1 cellular context compared by ENCODE assay signal in the genomic region with DNA sequence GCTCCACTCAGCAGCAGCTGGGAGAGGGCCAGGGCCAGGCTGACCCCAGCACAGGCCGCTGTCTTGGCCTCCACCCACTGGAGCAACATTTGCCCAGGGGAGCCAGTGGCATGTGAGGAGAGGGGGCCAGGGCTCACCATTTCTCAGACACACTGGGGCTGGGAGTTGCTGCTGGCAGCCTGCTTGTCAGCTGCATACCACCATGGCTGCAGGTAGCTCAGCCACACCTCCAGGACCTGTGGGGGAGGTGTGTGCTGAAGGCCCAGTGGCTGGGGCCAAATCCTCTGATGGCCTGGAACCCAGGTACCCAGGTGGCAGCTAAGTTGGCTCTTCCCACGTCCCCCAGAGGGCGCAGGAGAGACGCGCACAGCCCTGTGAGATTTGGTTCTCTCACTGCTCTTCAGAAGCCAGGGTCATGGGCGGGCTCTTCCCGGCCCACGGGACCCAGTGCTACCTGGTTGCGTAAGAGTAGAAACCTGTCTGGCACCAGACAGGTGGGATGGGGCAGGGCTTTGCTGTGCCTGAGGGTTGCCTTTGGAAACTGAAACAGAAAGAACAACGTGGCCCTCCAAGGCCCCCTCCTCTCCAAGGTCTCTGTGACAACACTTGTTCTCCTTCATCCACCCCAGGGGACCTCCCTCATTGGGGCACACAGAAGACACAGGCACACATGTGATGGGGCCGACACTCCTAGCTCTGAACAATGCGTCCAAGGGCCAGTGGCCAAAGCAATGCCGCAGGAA.
TF ChIP-seq lines count a peak whose summit lies in the region.

No MANE protein-coding gene starts in this region.

TF ChIP-seq in K562, 482 proteins besides CTCF, POLR2A, EP300 and RAD21 (continued from another document):
- TF ChIP-seq, protein P1, sequence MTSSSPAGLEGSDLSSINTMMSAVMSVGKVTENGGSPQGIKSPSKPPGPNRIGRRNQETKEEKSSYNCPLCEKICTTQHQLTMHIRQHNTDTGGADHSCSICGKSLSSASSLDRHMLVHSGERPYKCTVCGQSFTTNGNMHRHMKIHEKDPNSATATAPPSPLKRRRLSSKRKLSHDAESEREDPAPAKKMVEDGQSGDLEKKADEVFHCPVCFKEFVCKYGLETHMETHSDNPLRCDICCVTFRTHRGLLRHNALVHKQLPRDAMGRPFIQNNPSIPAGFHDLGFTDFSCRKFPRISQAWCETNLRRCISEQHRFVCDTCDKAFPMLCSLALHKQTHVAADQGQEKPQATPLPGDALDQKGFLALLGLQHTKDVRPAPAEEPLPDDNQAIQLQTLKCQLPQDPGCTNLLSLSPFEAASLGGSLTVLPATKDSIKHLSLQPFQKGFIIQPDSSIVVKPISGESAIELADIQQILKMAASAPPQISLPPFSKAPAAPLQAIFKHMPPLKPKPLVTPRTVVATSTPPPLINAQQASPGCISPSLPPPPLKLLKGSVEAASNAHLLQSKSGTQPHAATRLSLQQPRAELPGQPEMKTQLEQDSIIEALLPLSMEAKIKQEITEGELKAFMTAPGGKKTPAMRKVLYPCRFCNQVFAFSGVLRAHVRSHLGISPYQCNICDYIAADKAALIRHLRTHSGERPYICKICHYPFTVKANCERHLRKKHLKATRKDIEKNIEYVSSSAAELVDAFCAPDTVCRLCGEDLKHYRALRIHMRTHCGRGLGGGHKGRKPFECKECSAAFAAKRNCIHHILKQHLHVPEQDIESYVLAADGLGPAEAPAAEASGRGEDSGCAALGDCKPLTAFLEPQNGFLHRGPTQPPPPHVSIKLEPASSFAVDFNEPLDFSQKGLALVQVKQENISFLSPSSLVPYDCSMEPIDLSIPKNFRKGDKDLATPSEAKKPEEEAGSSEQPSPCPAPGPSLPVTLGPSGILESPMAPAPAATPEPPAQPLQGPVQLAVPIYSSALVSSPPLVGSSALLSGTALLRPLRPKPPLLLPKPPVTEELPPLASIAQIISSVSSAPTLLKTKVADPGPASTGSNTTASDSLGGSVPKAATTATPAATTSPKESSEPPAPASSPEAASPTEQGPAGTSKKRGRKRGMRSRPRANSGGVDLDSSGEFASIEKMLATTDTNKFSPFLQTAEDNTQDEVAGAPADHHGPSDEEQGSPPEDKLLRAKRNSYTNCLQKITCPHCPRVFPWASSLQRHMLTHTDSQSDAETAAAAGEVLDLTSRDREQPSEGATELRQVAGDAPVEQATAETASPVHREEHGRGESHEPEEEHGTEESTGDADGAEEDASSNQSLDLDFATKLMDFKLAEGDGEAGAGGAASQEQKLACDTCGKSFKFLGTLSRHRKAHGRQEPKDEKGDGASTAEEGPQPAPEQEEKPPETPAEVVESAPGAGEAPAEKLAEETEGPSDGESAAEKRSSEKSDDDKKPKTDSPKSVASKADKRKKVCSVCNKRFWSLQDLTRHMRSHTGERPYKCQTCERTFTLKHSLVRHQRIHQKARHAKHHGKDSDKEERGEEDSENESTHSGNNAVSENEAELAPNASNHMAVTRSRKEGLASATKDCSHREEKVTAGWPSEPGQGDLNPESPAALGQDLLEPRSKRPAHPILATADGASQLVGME (CRISPR knock-in tag; IDR thresholded peaks at IDR 0.05) = peak; percentile 82; the same call in 1 of the 2 replicates
- TF ChIP-seq TCF7 (IDR thresholded peaks at IDR 0.05; ENCODE audit: borderline replicate concordance) = peak; percentile 74
- peak; percentile 70 for TF ChIP-seq CREM (IDR thresholded peaks at IDR 0.05; ENCODE audit: low read depth)
- peak; percentile 62; the same call in 1 of the 2 replicates for TF ChIP-seq ZNF41 (CRISPR knock-in tag; conservative IDR thresholded peaks at IDR 0.05)
- no peak for TF ChIP-seq ILK (tag; IDR thresholded peaks at IDR 0.05; ENCODE audit: borderline replicate concordance, low read depth)
- TF ChIP-seq ZNF561 (CRISPR knock-in tag; conservative IDR thresholded peaks at IDR 0.05) = peak; percentile 68; the same call in 1 of the 2 replicates
- TF ChIP-seq, protein P2, sequence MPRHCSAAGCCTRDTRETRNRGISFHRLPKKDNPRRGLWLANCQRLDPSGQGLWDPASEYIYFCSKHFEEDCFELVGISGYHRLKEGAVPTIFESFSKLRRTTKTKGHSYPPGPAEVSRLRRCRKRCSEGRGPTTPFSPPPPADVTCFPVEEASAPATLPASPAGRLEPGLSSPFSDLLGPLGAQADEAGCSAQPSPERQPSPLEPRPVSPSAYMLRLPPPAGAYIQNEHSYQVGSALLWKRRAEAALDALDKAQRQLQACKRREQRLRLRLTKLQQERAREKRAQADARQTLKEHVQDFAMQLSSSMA (CRISPR knock-in tag; IDR thresholded peaks at IDR 0.05) = no peak
- TF ChIP-seq ZNF12 (CRISPR knock-in tag; IDR thresholded peaks at IDR 0.05) = 0 out of 2 replicates have a peak, but pooled peaks have one; percentile 67
- TF ChIP-seq, protein P3, sequence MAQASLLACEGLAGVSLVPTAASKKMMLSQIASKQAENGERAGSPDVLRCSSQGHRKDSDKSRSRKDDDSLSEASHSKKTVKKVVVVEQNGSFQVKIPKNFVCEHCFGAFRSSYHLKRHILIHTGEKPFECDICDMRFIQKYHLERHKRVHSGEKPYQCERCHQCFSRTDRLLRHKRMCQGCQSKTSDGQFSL (CRISPR knock-in tag; IDR thresholded peaks at IDR 0.05) = peak; percentile 72; the same call in 1 of the 2 replicates
- TF ChIP-seq, protein P3 (tag; IDR thresholded peaks at IDR 0.05) = no peak
- peak; percentile 72; the same call in 1 of the 2 replicates for TF ChIP-seq KLF16 (IDR thresholded peaks at IDR 0.05)
- TF ChIP-seq HDGF (IDR thresholded peaks at IDR 0.05) = peak; percentile 86
- TF ChIP-seq CBFB (CRISPR knock-in tag; IDR thresholded peaks at IDR 0.05) = peak; percentile 55; the same call in 1 of the 2 replicates
- TF ChIP-seq GTF2F1 (IDR thresholded peaks at IDR 0.05; ENCODE audit: low read depth, low read length) = peak; percentile 87
- TF ChIP-seq, protein P4, sequence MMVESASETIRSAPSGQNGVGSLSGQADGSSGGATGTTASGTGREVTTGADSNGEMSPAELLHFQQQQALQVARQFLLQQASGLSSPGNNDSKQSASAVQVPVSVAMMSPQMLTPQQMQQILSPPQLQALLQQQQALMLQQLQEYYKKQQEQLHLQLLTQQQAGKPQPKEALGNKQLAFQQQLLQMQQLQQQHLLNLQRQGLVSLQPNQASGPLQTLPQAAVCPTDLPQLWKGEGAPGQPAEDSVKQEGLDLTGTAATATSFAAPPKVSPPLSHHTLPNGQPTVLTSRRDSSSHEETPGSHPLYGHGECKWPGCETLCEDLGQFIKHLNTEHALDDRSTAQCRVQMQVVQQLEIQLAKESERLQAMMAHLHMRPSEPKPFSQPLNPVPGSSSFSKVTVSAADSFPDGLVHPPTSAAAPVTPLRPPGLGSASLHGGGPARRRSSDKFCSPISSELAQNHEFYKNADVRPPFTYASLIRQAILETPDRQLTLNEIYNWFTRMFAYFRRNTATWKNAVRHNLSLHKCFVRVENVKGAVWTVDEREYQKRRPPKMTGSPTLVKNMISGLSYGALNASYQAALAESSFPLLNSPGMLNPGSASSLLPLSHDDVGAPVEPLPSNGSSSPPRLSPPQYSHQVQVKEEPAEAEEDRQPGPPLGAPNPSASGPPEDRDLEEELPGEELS (CRISPR knock-in tag; IDR thresholded peaks at IDR 0.05; ENCODE audit: borderline replicate concordance) = no peak
- no peak for TF ChIP-seq MEIS2 (IDR thresholded peaks at IDR 0.05; ENCODE audit: partially characterized antibody)
- peak; percentile 78 for TF ChIP-seq HDAC8 (tag; IDR thresholded peaks at IDR 0.05)
- TF ChIP-seq, protein P5, sequence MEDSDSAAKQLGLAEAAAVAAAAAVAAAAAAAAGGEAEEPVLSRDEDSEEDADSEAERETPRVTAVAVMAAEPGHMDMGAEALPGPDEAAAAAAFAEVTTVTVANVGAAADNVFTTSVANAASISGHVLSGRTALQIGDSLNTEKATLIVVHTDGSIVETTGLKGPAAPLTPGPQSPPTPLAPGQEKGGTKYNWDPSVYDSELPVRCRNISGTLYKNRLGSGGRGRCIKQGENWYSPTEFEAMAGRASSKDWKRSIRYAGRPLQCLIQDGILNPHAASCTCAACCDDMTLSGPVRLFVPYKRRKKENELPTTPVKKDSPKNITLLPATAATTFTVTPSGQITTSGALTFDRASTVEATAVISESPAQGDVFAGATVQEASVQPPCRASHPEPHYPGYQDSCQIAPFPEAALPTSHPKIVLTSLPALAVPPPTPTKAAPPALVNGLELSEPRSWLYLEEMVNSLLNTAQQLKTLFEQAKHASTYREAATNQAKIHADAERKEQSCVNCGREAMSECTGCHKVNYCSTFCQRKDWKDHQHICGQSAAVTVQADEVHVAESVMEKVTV (CRISPR knock-in tag; IDR thresholded peaks at IDR 0.05) = no peak
- TF ChIP-seq TGIF2 (CRISPR knock-in tag; IDR thresholded peaks at IDR 0.05) = no peak
- peak; percentile 100 for TF ChIP-seq SMC3 (conservative IDR thresholded peaks at IDR 0.05; ENCODE audit: insufficient read depth, low read depth, low read length)
- TF ChIP-seq NONO (IDR thresholded peaks at IDR 0.05; ENCODE audit: low read depth in 2 of 2, low read length in 1 of 2) = peak in 1 of 2 experiments; percentile 76; a peak in 2 of 4 replicates
- TF ChIP-seq, protein P6, sequence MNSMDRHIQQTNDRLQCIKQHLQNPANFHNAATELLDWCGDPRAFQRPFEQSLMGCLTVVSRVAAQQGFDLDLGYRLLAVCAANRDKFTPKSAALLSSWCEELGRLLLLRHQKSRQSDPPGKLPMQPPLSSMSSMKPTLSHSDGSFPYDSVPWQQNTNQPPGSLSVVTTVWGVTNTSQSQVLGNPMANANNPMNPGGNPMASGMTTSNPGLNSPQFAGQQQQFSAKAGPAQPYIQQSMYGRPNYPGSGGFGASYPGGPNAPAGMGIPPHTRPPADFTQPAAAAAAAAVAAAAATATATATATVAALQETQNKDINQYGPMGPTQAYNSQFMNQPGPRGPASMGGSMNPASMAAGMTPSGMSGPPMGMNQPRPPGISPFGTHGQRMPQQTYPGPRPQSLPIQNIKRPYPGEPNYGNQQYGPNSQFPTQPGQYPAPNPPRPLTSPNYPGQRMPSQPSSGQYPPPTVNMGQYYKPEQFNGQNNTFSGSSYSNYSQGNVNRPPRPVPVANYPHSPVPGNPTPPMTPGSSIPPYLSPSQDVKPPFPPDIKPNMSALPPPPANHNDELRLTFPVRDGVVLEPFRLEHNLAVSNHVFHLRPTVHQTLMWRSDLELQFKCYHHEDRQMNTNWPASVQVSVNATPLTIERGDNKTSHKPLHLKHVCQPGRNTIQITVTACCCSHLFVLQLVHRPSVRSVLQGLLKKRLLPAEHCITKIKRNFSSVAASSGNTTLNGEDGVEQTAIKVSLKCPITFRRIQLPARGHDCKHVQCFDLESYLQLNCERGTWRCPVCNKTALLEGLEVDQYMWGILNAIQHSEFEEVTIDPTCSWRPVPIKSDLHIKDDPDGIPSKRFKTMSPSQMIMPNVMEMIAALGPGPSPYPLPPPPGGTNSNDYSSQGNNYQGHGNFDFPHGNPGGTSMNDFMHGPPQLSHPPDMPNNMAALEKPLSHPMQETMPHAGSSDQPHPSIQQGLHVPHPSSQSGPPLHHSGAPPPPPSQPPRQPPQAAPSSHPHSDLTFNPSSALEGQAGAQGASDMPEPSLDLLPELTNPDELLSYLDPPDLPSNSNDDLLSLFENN (IDR thresholded peaks at IDR 0.05; ENCODE audit: low read depth in 2 of 2, low read length in 2 of 2) = peak in 1 of 2 experiments; percentile 29; a peak in 1 of 4 replicates
- TF ChIP-seq ZNF165 (CRISPR knock-in tag; IDR thresholded peaks at IDR 0.05; ENCODE audit: borderline replicate concordance) = peak; percentile 20; the same call in 1 of the 2 replicates
- TF ChIP-seq, protein P7, sequence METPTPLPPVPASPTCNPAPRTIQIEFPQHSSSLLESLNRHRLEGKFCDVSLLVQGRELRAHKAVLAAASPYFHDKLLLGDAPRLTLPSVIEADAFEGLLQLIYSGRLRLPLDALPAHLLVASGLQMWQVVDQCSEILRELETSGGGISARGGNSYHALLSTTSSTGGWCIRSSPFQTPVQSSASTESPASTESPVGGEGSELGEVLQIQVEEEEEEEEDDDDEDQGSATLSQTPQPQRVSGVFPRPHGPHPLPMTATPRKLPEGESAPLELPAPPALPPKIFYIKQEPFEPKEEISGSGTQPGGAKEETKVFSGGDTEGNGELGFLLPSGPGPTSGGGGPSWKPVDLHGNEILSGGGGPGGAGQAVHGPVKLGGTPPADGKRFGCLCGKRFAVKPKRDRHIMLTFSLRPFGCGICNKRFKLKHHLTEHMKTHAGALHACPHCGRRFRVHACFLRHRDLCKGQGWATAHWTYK (CRISPR knock-in tag; IDR thresholded peaks at IDR 0.05) = peak; percentile 61
- TF ChIP-seq RB1 (IDR thresholded peaks at IDR 0.05; ENCODE audit: low read depth) = peak; percentile 95
- TF ChIP-seq, protein P8, sequence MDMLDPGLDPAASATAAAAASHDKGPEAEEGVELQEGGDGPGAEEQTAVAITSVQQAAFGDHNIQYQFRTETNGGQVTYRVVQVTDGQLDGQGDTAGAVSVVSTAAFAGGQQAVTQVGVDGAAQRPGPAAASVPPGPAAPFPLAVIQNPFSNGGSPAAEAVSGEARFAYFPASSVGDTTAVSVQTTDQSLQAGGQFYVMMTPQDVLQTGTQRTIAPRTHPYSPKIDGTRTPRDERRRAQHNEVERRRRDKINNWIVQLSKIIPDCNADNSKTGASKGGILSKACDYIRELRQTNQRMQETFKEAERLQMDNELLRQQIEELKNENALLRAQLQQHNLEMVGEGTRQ (CRISPR knock-in tag; IDR thresholded peaks at IDR 0.05) = peak; percentile 60; the same call in 1 of the 2 replicates
- peak; percentile 36 for TF ChIP-seq CHD4 (IDR thresholded peaks at IDR 0.05; ENCODE audit: insufficient read depth, insufficient replicate concordance, low read depth, low read length, poor library complexity, severe bottlenecking)
- TF ChIP-seq, protein P9, sequence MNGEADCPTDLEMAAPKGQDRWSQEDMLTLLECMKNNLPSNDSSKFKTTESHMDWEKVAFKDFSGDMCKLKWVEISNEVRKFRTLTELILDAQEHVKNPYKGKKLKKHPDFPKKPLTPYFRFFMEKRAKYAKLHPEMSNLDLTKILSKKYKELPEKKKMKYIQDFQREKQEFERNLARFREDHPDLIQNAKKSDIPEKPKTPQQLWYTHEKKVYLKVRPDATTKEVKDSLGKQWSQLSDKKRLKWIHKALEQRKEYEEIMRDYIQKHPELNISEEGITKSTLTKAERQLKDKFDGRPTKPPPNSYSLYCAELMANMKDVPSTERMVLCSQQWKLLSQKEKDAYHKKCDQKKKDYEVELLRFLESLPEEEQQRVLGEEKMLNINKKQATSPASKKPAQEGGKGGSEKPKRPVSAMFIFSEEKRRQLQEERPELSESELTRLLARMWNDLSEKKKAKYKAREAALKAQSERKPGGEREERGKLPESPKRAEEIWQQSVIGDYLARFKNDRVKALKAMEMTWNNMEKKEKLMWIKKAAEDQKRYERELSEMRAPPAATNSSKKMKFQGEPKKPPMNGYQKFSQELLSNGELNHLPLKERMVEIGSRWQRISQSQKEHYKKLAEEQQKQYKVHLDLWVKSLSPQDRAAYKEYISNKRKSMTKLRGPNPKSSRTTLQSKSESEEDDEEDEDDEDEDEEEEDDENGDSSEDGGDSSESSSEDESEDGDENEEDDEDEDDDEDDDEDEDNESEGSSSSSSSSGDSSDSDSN (IDR thresholded peaks at IDR 0.05; ENCODE audit: borderline replicate concordance in 1 of 2, low read depth in 2 of 2, low read length in 2 of 2) = 0 out of 4 replicates have a peak, but pooled peaks of 1 of the 2 experiments have one; percentile 71
- TF ChIP-seq SP2 (IDR thresholded peaks at IDR 0.05; ENCODE audit: extremely low read depth, low read depth, low read length, poor library complexity, severe bottlenecking) = peak; percentile 7
- TF ChIP-seq NFXL1 (CRISPR knock-in tag; IDR thresholded peaks at IDR 0.05) = no peak
- TF ChIP-seq SRSF3 (IDR thresholded peaks at IDR 0.05; ENCODE audit: insufficient read depth, low read length) = 0 out of 2 replicates have a peak, but pooled peaks have one; percentile 8
- no peak for TF ChIP-seq NBN (IDR thresholded peaks at IDR 0.05; ENCODE audit: low read depth)
TF ChIP-seq in K562: peak in this region for 116.
